ENCODE assay signal across 22 cellular contexts in genomic region chr13:93477238-93477637, GRCh38.
"Had no signal": no experiment of that assay in that cellular context is flagged by ENCODE, and none has a peak within 500 bp of the region (broad histone marks: within the 10 kb centered on the region; RNA-seq: fewer than 3 reads in every experiment).

No MANE protein-coding gene starts in this region.

- H3K27ac ChIP-seq: brain microvascular endothelial cell, coronary artery, left lung, ovary, psoas muscle, skin epidermis, tibial nerve had no signal

- H3K4me1 ChIP-seq: left lung, psoas muscle, tibial nerve had no signal

- ATAC-seq: activated CD8-positive, alpha-beta T cell treated with anti-CD3 and anti-CD28 coated beads for 36 hours; activated T-helper 17 cell treated with anti-CD3 and anti-CD28 coated beads, Interleukin-2, amount 50 U/mL, for 72 hours; left lung; psoas muscle; right cardiac atrium; T-cell had no signal

- H3K4me3 ChIP-seq: coronary artery, left lung, ovary, psoas muscle, skin epidermis, tibial nerve had no signal

- DNase-seq: activated CD4-positive, alpha-beta T cell treated with anti-CD3 and anti-CD28 coated beads, Interleukin-2, amount 10 ng/mL, durations not matched to agents 24 days and 14 days; activated CD8-positive, alpha-beta T cell treated with anti-CD3 and anti-CD28 coated beads for 36 hours; activated naive CD4-positive, alpha-beta T cell; activated naive CD8-positive, alpha-beta T cell treated with anti-CD3 and anti-CD28 coated beads for 36 hours; activated T-cell treated with anti-CD3 and anti-CD28 coated beads, Interleukin-2, amount 50 U/mL, for 1 hour; brain microvascular endothelial cell; erythroblast; hypothalamus; kidney; left lung; mammary epithelial cell; naive B cell; ovary; psoas muscle; right cardiac atrium; stimulated activated CD4-positive, alpha-beta T cell treated with anti-CD3 and anti-CD28 coated beads, Interleukin-15, amount 100 ng/mL, for 24 hours; stimulated activated CD4-positive, alpha-beta T cell treated with anti-CD3 and anti-CD28 coated beads, Interleukin-2, amount 100 ng/mL, for 48 hours; T-cell had no signal

- H3K36me3 ChIP-seq: brain microvascular endothelial cell, left lung, ovary, tibial nerve had no signal

- H3K27me3 ChIP-seq: brain microvascular endothelial cell, left lung, ovary, tibial nerve had no signal

- H3K9me3 ChIP-seq: ovary, psoas muscle had no signal
